11 cellular contexts compared by ENCODE assay signal in the genomic region with DNA sequence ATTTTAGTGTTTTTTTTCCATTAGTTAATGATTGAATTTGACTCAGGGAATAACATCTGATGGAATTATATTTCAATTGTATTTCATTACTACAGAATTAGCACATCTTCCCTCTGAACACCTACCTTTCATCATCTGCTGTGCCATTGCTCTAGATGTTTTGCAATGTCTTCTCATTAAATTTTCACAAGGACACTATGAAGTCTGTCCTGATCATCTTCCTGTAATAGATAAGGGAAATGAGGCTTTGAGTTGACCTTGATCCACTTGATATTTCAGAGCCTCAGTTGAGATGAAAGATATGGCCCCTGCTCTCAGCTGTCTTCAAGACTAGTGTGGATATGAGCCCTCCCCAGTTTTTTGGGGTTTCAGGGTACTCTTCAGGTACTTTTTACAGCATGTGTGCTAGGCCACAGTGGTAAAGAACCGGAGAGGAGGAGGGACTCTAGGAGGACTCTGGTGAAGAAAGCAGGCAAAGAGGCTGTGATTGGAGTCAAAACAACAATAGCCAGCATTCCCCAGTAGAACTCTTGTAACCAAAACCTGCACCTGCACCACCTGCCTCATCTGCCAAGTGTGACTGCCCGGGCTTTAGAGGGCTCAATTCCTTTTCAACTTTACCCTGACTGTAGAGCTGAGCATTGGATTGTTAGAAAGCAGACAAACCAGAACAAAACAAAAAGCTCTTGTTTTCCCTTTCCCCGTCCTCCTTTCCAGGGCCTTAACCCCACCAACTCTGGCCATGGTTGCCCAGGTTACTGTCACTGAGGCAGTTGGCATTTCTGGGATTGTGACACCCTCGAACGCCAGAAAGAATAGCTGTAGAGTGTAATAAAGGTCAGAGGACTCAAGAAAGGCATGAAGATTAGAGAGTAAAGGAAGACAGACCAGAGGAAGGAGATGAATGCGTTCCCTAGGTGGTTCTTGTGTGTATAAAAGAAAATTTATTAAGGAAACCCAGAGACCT. TPM values are rescaled to one million over a fixed set of nuclear protein-coding genes. Genes with fewer than 3 reads are reported as not detected.
A peak's percentile ranks its signal among the peaks of the same experiment; 100 is the strongest.
DNase-seq lines count a peak whose midpoint lies in the region; ATAC-seq and TF ChIP-seq lines count a peak whose summit lies in the region.
"Had no signal": no experiment of that assay in that cellular context is flagged by ENCODE, and none has a peak within 500 bp of the region (broad histone marks: within the 10 kb centered on the region; RNA-seq: fewer than 3 reads in every experiment).

No MANE protein-coding gene starts in this region.

- H3K27ac ChIP-seq in caudate nucleus (ENCODE audit: low read depth, low read length) (peak overlapping the region; percentile 77), mesenchymal stem cell (ENCODE audit: low read length, poor library complexity, severe bottlenecking) (no peak overlapping the region), H9 (ENCODE audit: insufficient read length, low read depth, low read length) (no peak overlapping the region)

- H3K36me3 ChIP-seq in mesenchymal stem cell (ENCODE audit: control insufficient read depth in 1 of 2, insufficient read depth in 2 of 2, low read depth in 1 of 2, low read length in 2 of 2) (peaks cover 26 to 98% of the 10 kb centered on the region in 2 experiments), H7 (replicated peaks; ENCODE audit: control insufficient read depth, insufficient read depth, low read length) (no peaks in the 10 kb centered on the region)

- H4K8ac ChIP-seq in mesenchymal stem cell (ENCODE audit: low read length) (no peak overlapping the region), H9 (replicated peaks; ENCODE audit: insufficient read length, low read depth, low read length) (no peak overlapping the region)

- no peak overlapping the region for H3K56ac ChIP-seq in H9 (ENCODE audit: insufficient read length, low read depth, low read length)

- DNase-seq in stimulated activated naive CD8-positive, alpha-beta T cell treated with anti-CD3 and anti-CD28 coated beads, Interleukin-15, Interleukin-2, amounts not matched to agents 100 U/mL and 50 U/mL, for 24 hours = no peak
- DNase-seq in caudate nucleus (lab: John Stamatoyannopoulos, UW) (peak in 17 of 61 donors; percentile 2 to 51 (median 15)), mesenchymal stem cell (no peak), H9 (no peak), DMS 273 (lab: John Stamatoyannopoulos, UW; ENCODE audit: unreplicated experiment) (no peak), H7 (no peak)
- DNase-seq: activated CD4-positive, alpha-beta T cell treated with anti-CD3 and anti-CD28 coated beads, Interleukin-2, amount 50 U/mL, for 48 hours; glutamatergic neuron; NCI-H187 treated with DMSO at 0.1 percent for 48 hours had no signal

- no peak overlapping the region for H3T11ph ChIP-seq in H9 (ENCODE audit: low read length)

- no peaks in the 10 kb centered on the region for H3K9me3 Mint-ChIP-seq in stimulated activated naive CD8-positive, alpha-beta T cell treated with anti-CD3 and anti-CD28 coated beads, Interleukin-15, Interleukin-2, amounts not matched to agents 100 ng/mL and 50 ng/mL, for 24 hours
- H3K9me3 Mint-ChIP-seq in H9 = no peaks in the 10 kb centered on the region

- H3K23ac ChIP-seq in mesenchymal stem cell (ENCODE audit: low read length in 2 of 2) (no peak overlapping the region), H9 (ENCODE audit: insufficient read length, low read depth, low read length) (no peak overlapping the region)

- H3K9me3 ChIP-seq in mesenchymal stem cell (ENCODE audit: control insufficient read depth, low read length) = no peaks in the 10 kb centered on the region
- no peaks in the 10 kb centered on the region for H3K9me3 ChIP-seq in H9 (ENCODE audit: control insufficient read depth, low read depth, low read length)

- H2AK5ac ChIP-seq in mesenchymal stem cell (ENCODE audit: low read length, severe bottlenecking) (peak overlapping the region; percentile 26), H9 (ENCODE audit: insufficient read length, low read length) (no peak overlapping the region)

- no peak for TF ChIP-seq CTCF in H9 (conservative IDR thresholded peaks at IDR 0.05)

- H3K4me1 Mint-ChIP-seq in stimulated activated naive CD8-positive, alpha-beta T cell treated with anti-CD3 and anti-CD28 coated beads, Interleukin-15, Interleukin-2, amounts not matched to agents 100 ng/mL and 50 ng/mL, for 24 hours (ENCODE audit: low read depth) = peaks cover 11% of the 10 kb centered on the region
- no peaks in the 10 kb centered on the region for H3K4me1 Mint-ChIP-seq in H9

- H2BK20ac ChIP-seq in H9 (ENCODE audit: low read depth, low read length, poor library complexity, severe bottlenecking) = no peak overlapping the region

- WGBS in mesenchymal stem cell = 100% methylated on average over 4 of the region's 6 CpGs
- no CpG with 5 or more reads among the region's 6 CpGs for WGBS in H9 (ENCODE audit: extremely low coverage, insufficient read length, low lambda C conversion rate)

- ATAC-seq in stimulated activated naive CD8-positive, alpha-beta T cell treated with anti-CD3 and anti-CD28 coated beads, Interleukin-15, Interleukin-2, amounts not matched to agents 100 U/mL and 50 U/mL, for 24 hours = no peak
- no peak for ATAC-seq in GM19035 (IDR thresholded peaks at IDR 0.05; ENCODE audit: unreplicated experiment)

- H3K27ac Mint-ChIP-seq in stimulated activated naive CD8-positive, alpha-beta T cell treated with anti-CD3 and anti-CD28 coated beads, Interleukin-15, Interleukin-2, amounts not matched to agents 100 ng/mL and 50 ng/mL, for 24 hours = peak overlapping the region; percentile 7
- H3K27ac Mint-ChIP-seq in H9 = no peak overlapping the region

- H3K4me3 Mint-ChIP-seq in stimulated activated naive CD8-positive, alpha-beta T cell treated with anti-CD3 and anti-CD28 coated beads, Interleukin-15, Interleukin-2, amounts not matched to agents 100 ng/mL and 50 ng/mL, for 24 hours = no peak overlapping the region
- H3K4me3 Mint-ChIP-seq in H9 = no peak overlapping the region

- H3K4me2 ChIP-seq in mesenchymal stem cell (ENCODE audit: low read length, poor library complexity, severe bottlenecking) = no peak overlapping the region
- H3K4me2 ChIP-seq in H9 (ENCODE audit: insufficient read depth, insufficient read length, low read length) = no peak overlapping the region

- H2BK15ac ChIP-seq in mesenchymal stem cell (ENCODE audit: low read depth, poor library complexity, severe bottlenecking) = no peak overlapping the region
- H2BK15ac ChIP-seq in H9 (ENCODE audit: low read depth, low read length) = no peak overlapping the region

- no peak overlapping the region for H4K5ac ChIP-seq in H9 (ENCODE audit: insufficient read length, low read depth, low read length)

- H3K36me3 Mint-ChIP-seq in stimulated activated naive CD8-positive, alpha-beta T cell treated with anti-CD3 and anti-CD28 coated beads, Interleukin-15, Interleukin-2, amounts not matched to agents 100 ng/mL and 50 ng/mL, for 24 hours (ENCODE audit: low read depth) = peaks cover 46% of the 10 kb centered on the region
- H3K36me3 Mint-ChIP-seq in H9 (ENCODE audit: insufficient read depth in 1 of 3, low read depth in 3 of 3) = peaks cover 0 to 13% (median 0%) of the 10 kb centered on the region in 3 experiments; a peak in 2 of 7 replicates

- H4K20me1 ChIP-seq in H9 (ENCODE audit: control insufficient read depth, insufficient read depth, insufficient read length) = no peaks in the 10 kb centered on the region

- H2AFZ ChIP-seq in mesenchymal stem cell (ENCODE audit: low read depth, low read length) = no peak overlapping the region
- H2AFZ ChIP-seq in H9 (ENCODE audit: low read length) = no peak overlapping the region

- H4K91ac ChIP-seq in mesenchymal stem cell (ENCODE audit: low read length) (no peak overlapping the region), H9 (ENCODE audit: insufficient read length, low read depth, low read length) (no peak overlapping the region)

- no peaks in the 10 kb centered on the region for H3K23me2 ChIP-seq in H9 (ENCODE audit: insufficient read length, low read depth, low read length, poor library complexity, severe bottlenecking)

- H3K4me1 ChIP-seq in mesenchymal stem cell (ENCODE audit: control insufficient read depth, insufficient read depth, low read depth, low read length) = no peaks in the 10 kb centered on the region
- no peaks in the 10 kb centered on the region for H3K4me1 ChIP-seq in H9 (ENCODE audit: insufficient read depth, low read length)

- no peak overlapping the region for H3K18ac ChIP-seq in mesenchymal stem cell (ENCODE audit: low read depth in 1 of 2, low read length in 2 of 2)
- H3K18ac ChIP-seq in H9 (ENCODE audit: insufficient read length, low read depth, low read length) = no peak overlapping the region

- H2BK5ac ChIP-seq in mesenchymal stem cell (ENCODE audit: low read depth, low read length, poor library complexity, severe bottlenecking) = no peak overlapping the region
- H2BK5ac ChIP-seq in H9 (ENCODE audit: insufficient read length, low read length) = no peak overlapping the region

- H3K27me3 Mint-ChIP-seq in stimulated activated naive CD8-positive, alpha-beta T cell treated with anti-CD3 and anti-CD28 coated beads, Interleukin-15, Interleukin-2, amounts not matched to agents 100 ng/mL and 50 ng/mL, for 24 hours = no peaks in the 10 kb centered on the region
- no peaks in the 10 kb centered on the region for H3K27me3 Mint-ChIP-seq in H9 (ENCODE audit: low read depth)

- H3K27me3 ChIP-seq in mesenchymal stem cell (ENCODE audit: control insufficient read depth in 1 of 2, insufficient read depth in 1 of 2, low read length in 2 of 2) = no peaks in the 10 kb centered on the region
- H3K27me3 ChIP-seq in H9 (ENCODE audit: insufficient read depth, low read length) = no peaks in the 10 kb centered on the region; the same call in 1 of the 2 replicates
- no peaks in the 10 kb centered on the region for H3K27me3 ChIP-seq in H7 (ENCODE audit: control insufficient read depth, insufficient read depth, low read length)

- H3K4ac ChIP-seq in mesenchymal stem cell (ENCODE audit: low read depth in 1 of 2, low read length in 2 of 2) = no peak overlapping the region
- no peak overlapping the region for H3K4ac ChIP-seq in H9 (ENCODE audit: low read depth, low read length)

- no peak overlapping the region for H3K9ac ChIP-seq in mesenchymal stem cell (ENCODE audit: low read length)
- no peak overlapping the region for H3K9ac ChIP-seq in H9 (ENCODE audit: extremely low read depth, insufficient read length, low read length)

- H3K4me3 ChIP-seq in mesenchymal stem cell (ENCODE audit: insufficient read depth in 1 of 2, low read depth in 1 of 2, low read length in 2 of 2) = no peak overlapping the region
- H3K4me3 ChIP-seq in H7 (ENCODE audit: insufficient read depth, low read depth, low read length) = no peak overlapping the region

- H3K79me2 ChIP-seq in H9 (ENCODE audit: insufficient read depth, low read length) = peaks cover 2% of the 10 kb centered on the region; the same call in 1 of the 2 replicates

- H2BK12ac ChIP-seq in mesenchymal stem cell (ENCODE audit: low read length in 2 of 2) (no peak overlapping the region), H9 (ENCODE audit: insufficient read length, low read depth, low read length) (no peak overlapping the region)

- H2BK120ac ChIP-seq in mesenchymal stem cell (ENCODE audit: low read depth, low read length) (no peak overlapping the region), H9 (ENCODE audit: low read depth, low read length, poor library complexity, severe bottlenecking) (no peak overlapping the region)

- H3K14ac ChIP-seq in mesenchymal stem cell (ENCODE audit: low read length in 2 of 2) (no peak overlapping the region), H9 (ENCODE audit: insufficient read depth, low read length) (no peak overlapping the region)

- H3K79me1 ChIP-seq in mesenchymal stem cell (replicated peaks; ENCODE audit: low read length, poor library complexity, severe bottlenecking) (peaks cover 15% of the 10 kb centered on the region), H9 (ENCODE audit: insufficient read depth, low read depth, low read length, poor library complexity, severe bottlenecking) (no peaks in the 10 kb centered on the region)

RNA-seq across cellular contexts. Expression of gene ERAP1, which starts 56.3 kb away (rescaled TPM):
- polyA plus RNA-seq in mesenchymal stem cell (2013, experiment 1 of 2) = 94.5 TPM
- 89.6 TPM for polyA plus RNA-seq in mesenchymal stem cell (2013, experiment 2 of 2)
- 14.5 and 15.9 TPM in 2 replicates for total RNA-seq in H9 (2021)
- 8.9 and 10.5 TPM in 2 replicates for total RNA-seq in H7 (2014; rRNA removed; shearing (Covaris generic))
